8 cellular contexts compared by ENCODE assay signal in genomic region chr22:30920407-30920806, GRCh38. TPM values are rescaled to one million over a fixed set of nuclear protein-coding genes. Genes with fewer than 3 reads are reported as not detected.
DNase-seq lines count a peak whose midpoint lies in the region; ATAC-seq, FAIRE-seq and TF ChIP-seq lines count a peak whose summit lies in the region.

No MANE protein-coding gene starts in this region.

- ATAC-seq in GM18498 (IDR thresholded peaks at IDR 0.05; ENCODE audit: unreplicated experiment), result no peak

- TF ChIP-seq CTCF in kidney (IDR thresholded peaks at IDR 0.05; ENCODE audit: borderline replicate concordance, extremely low read depth, insufficient read depth), result peak; percentile 90

- no peaks in the 10 kb centered on the region for H3K9me3 ChIP-seq in kidney (ENCODE audit: control insufficient read depth in 1 of 2, low read length in 2 of 2)

- FAIRE-seq in kidney (lab: Jason Lieb, UNC), result peak; percentile 17

- H3K27ac ChIP-seq in caudate nucleus (ENCODE audit: low read depth, low read length) (no peak overlapping the region), kidney (ENCODE audit: low read depth in 2 of 2, low read length in 2 of 2) (no peak overlapping the region)

- H3K4me1 ChIP-seq in kidney (ENCODE audit: control insufficient read depth in 1 of 2, insufficient read depth in 1 of 2, low read depth in 1 of 2, low read length in 2 of 2), result no peaks in the 10 kb centered on the region

- no peak overlapping the region for H3K9ac ChIP-seq in kidney (ENCODE audit: low read length in 2 of 2)

- peaks cover 0 to under 1% of the 10 kb centered on the region in 2 donors for H3K36me3 ChIP-seq in kidney (ENCODE audit: control insufficient read depth in 1 of 2, insufficient read depth in 2 of 2, low read length in 2 of 2)

- peak; percentile 53 for DNase-seq in NCI-H748 (lab: John Stamatoyannopoulos, UW; ENCODE audit: unreplicated experiment)
- no peak for DNase-seq in NCI-H748 treated with DMSO at 0.1 percent for 48 hours (lab: John Stamatoyannopoulos, UW)
- DNase-seq in NCI-H2171 treated with DMSO at 0.1 percent for 48 hours (lab: John Stamatoyannopoulos, UW), result peak; percentile 70
- peak; percentile 87 for DNase-seq in activated CD4-positive, CD25-positive, alpha-beta regulatory T cell treated with anti-CD3 and anti-CD28 coated beads, Interleukin-2, amount 50 U/mL, for 72 hours
- DNase-seq in caudate nucleus (lab: John Stamatoyannopoulos, UW), result peak in 56 of 61 donors; percentile 9 to 85 (median 53)
- peak; percentile 86 for DNase-seq in kidney
- peak; percentile 82 for DNase-seq in stimulated activated CD4-positive, alpha-beta T cell treated with anti-CD3 and anti-CD28 coated beads, Interleukin-1b, Interleukin-23, amount 100 ng/mL, for 48 hours

- intact Hi-C loops in kidney (cut with DNase I), result loop anchor here (10.0 kb wide), 1 partner anchor 156 kb away; no protein-coding TSS in a partner anchor

- H3K4me3 ChIP-seq in kidney (ENCODE audit: low read length in 2 of 2), result peak overlapping the region in 1 of 2 donors; percentile 56

RNA-seq across cellular contexts. Expression of gene MORC2, which starts 48.2 kb away (rescaled TPM):
- 18.0 TPM for total RNA-seq in kidney
- 18.8 TPM for polyA plus RNA-seq in kidney (ENCODE audit: insufficient read depth, low read depth, low replicate concordance)

RNA-seq across cellular contexts. Expression of gene TUG1, which starts 48.7 kb away (rescaled TPM):
- total RNA-seq in kidney, result 79.0 TPM
- polyA plus RNA-seq in kidney (ENCODE audit: insufficient read depth, low read depth, low replicate concordance), result 25.5 TPM
